ENCODE assay signal across 3 cellular contexts in the genomic region with DNA sequence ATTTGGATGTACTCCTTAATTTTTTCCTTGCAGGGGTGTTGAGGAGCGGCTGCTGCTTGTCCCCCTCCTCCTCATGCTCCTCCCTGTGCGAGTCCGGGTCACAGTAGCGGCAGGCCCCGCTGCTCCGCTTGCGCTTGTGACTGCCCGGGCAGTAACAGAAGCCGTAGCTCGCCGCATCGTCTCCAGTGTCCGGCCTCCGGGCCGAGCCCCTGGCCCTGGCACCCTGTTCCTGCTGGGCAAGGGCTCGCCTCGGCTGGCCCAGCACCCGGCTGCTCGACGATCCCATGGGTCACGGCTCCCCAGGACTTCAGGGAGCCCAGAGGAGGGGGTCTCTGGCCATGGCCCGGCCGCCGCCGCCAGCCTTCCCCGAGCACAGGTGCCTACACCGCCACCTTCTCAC.
TF ChIP-seq lines count a peak whose summit lies in the region.

A gene with protein sequence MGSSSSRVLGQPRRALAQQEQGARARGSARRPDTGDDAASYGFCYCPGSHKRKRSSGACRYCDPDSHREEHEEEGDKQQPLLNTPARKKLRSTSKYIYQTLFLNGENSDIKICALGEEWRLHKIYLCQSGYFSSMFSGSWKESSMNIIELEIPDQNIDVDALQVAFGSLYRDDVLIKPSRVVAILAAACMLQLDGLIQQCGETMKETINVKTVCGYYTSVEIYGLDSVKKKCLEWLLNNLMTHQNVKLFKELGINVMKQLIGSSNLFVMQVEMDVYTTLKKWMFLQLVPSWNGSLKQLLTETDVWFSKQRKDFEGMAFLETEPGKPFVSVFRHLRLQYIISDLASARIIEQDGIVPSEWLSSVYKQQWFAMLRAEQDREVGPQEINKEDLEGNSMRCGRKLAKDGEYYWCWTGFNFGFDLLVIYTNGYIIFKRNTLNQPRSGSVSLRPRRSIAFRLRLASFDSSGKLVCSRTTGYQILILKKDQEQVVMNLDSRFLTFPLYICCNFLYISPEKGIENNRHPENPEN (minus strand): TSS at position 358 of the 400 bp plus-strand sequence. CDS start 72 bp downstream, at position 286.

TF ChIP-seq in GM23338, 12 proteins besides CTCF, POLR2A, EP300 and RAD21 (continues in another document):
- TF ChIP-seq CREB1 (CRISPR knock-in tag; IDR thresholded peaks at IDR 0.05; ENCODE audit: low read depth) = no peak
- no peak for TF ChIP-seq ZNF114 (CRISPR knock-in tag; IDR thresholded peaks at IDR 0.05)
- TF ChIP-seq ETS1 (IDR thresholded peaks at IDR 0.05) = no peak
- TF ChIP-seq STAT1 (IDR thresholded peaks at IDR 0.05; ENCODE audit: unreplicated experiment) = no peak
- no peak for TF ChIP-seq NANOG (IDR thresholded peaks at IDR 0.05; ENCODE audit: borderline replicate concordance)
- no peak for TF ChIP-seq ZNF331 (CRISPR knock-in tag; IDR thresholded peaks at IDR 0.05; ENCODE audit: low read depth)
- TF ChIP-seq POLR2AphosphoS5 (IDR thresholded peaks at IDR 0.05; ENCODE audit: low read depth) = no peak
- TF ChIP-seq, protein P1, sequence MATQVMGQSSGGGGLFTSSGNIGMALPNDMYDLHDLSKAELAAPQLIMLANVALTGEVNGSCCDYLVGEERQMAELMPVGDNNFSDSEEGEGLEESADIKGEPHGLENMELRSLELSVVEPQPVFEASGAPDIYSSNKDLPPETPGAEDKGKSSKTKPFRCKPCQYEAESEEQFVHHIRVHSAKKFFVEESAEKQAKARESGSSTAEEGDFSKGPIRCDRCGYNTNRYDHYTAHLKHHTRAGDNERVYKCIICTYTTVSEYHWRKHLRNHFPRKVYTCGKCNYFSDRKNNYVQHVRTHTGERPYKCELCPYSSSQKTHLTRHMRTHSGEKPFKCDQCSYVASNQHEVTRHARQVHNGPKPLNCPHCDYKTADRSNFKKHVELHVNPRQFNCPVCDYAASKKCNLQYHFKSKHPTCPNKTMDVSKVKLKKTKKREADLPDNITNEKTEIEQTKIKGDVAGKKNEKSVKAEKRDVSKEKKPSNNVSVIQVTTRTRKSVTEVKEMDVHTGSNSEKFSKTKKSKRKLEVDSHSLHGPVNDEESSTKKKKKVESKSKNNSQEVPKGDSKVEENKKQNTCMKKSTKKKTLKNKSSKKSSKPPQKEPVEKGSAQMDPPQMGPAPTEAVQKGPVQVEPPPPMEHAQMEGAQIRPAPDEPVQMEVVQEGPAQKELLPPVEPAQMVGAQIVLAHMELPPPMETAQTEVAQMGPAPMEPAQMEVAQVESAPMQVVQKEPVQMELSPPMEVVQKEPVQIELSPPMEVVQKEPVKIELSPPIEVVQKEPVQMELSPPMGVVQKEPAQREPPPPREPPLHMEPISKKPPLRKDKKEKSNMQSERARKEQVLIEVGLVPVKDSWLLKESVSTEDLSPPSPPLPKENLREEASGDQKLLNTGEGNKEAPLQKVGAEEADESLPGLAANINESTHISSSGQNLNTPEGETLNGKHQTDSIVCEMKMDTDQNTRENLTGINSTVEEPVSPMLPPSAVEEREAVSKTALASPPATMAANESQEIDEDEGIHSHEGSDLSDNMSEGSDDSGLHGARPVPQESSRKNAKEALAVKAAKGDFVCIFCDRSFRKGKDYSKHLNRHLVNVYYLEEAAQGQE (IDR thresholded peaks at IDR 0.05; ENCODE audit: unreplicated experiment) = no peak
- no peak for TF ChIP-seq EZH2phosphoT487 (IDR thresholded peaks at IDR 0.05; ENCODE audit: unreplicated experiment)

TF ChIP-seq in H1, 55 proteins besides CTCF, POLR2A, EP300 and RAD21:
- no peak for TF ChIP-seq FOSL1 (IDR thresholded peaks at IDR 0.05; ENCODE audit: insufficient read depth, low read depth, low read length)
- TF ChIP-seq TCF12 (IDR thresholded peaks at IDR 0.05; ENCODE audit: low read depth, low read length) = no peak
- no peak for TF ChIP-seq YY1 (IDR thresholded peaks at IDR 0.05; ENCODE audit: low read depth, low read length)
- no peak for TF ChIP-seq CHD1 (IDR thresholded peaks at IDR 0.05; ENCODE audit: low read depth, low read length)
- no peak for TF ChIP-seq CBX8 (IDR thresholded peaks at IDR 0.05; ENCODE audit: borderline replicate concordance, low read depth, low read length)
- TF ChIP-seq KDM4A (IDR thresholded peaks at IDR 0.05; ENCODE audit: low read depth, low read length, severe bottlenecking) = no peak
- TF ChIP-seq JUND (IDR thresholded peaks at IDR 0.05; ENCODE audit: low read length) = no peak
TF ChIP-seq in H1: peak in this region for 0.

TF ChIP-seq in GM12891, 5 proteins besides CTCF, POLR2A, EP300 and RAD21:
- TF ChIP-seq PAX5 (IDR thresholded peaks at IDR 0.05; ENCODE audit: insufficient read depth, low read length, severe bottlenecking) (no peak), POLR2AphosphoS5 (IDR thresholded peaks at IDR 0.05; ENCODE audit: low read depth, low read length) (no peak), POU2F2 (IDR thresholded peaks at IDR 0.05; ENCODE audit: low read depth, low read length) (no peak), SPI1 (IDR thresholded peaks at IDR 0.05; ENCODE audit: low read depth, low read length) (no peak), TAF1 (IDR thresholded peaks at IDR 0.05; ENCODE audit: low read depth, low read length) (no peak)
TF ChIP-seq in GM12891: peak in this region for 0.
